12 cellular contexts compared by ENCODE assay signal in the genomic region with DNA sequence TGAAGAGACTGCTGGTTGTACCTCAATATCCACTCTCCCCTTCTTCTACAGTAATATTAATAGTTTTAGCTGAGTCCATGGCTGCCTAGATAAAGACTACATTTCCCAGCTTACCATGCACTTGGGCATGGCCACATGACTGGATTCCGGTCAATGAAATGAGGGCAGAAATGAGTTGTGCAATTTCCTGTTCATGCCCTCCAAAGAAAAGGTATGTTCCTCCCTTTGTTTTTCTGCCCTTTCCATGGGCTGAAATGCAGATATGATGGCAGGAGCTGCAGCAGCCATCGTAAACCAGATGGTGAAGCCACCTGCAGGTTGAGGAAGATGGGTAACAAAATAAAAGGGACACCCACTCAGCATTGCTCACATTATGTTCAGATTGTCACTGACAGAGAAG. TPM values are rescaled to one million over a fixed set of nuclear protein-coding genes. Genes with fewer than 3 reads are reported as not detected.
DNase-seq lines count a peak whose midpoint lies in the region; ATAC-seq, FAIRE-seq and TF ChIP-seq lines count a peak whose summit lies in the region.
"Had no signal": no experiment of that assay in that cellular context is flagged by ENCODE, and none has a peak within 500 bp of the region (broad histone marks: within the 10 kb centered on the region; RNA-seq: fewer than 3 reads in every experiment).

No MANE protein-coding gene starts in this region.

- H3K36me3 ChIP-seq in PC-9 (ENCODE audit: low read depth) (no peaks in the 10 kb centered on the region), endothelial cell of umbilical vein (ENCODE audit: control insufficient read depth in 2 of 2, extremely low read depth in 1 of 2, insufficient read depth in 2 of 2, low read length in 2 of 2) (no peaks in the 10 kb centered on the region)
- H3K36me3 ChIP-seq in effector memory CD4-positive, alpha-beta T cell (ENCODE audit: control insufficient read depth, insufficient read depth, low read length): no peaks in the 10 kb centered on the region
- H3K36me3 ChIP-seq: BLaER1, lower lobe of right lung had no signal

- TF ChIP-seq CTCF in PC-9 (conservative IDR thresholded peaks at IDR 0.05): no peak
- TF ChIP-seq CTCF in endothelial cell of umbilical vein (IDR thresholded peaks at IDR 0.05; ENCODE audit: extremely low read depth in 1 of 2, insufficient read depth in 1 of 2, low read depth in 1 of 2, low read length in 2 of 2): no peak

- intact Hi-C loops in PC-9 (cut with micrococcal nuclease; ENCODE audit: unreplicated experiment) (no loop called here), endothelial cell of umbilical vein (cut with micrococcal nuclease) (no loop called here)

- peaks cover 2% of the 10 kb centered on the region for H3K36me3 Mint-ChIP-seq in activated naive CD8-positive, alpha-beta T cell treated with anti-CD3 and anti-CD28 coated beads, Interleukin-2, amount 10 ng/mL, durations not matched to agents 7 days and 5 days
- H3K36me3 Mint-ChIP-seq in activated naive CD8-positive, alpha-beta T cell treated with anti-CD3 and anti-CD28 coated beads, Interleukin-2, amount 50 U/mL, for 24 hours (ENCODE audit: low read depth): no peaks in the 10 kb centered on the region
- H3K36me3 Mint-ChIP-seq: type B pancreatic cell had no signal

- peaks cover 3% of the 10 kb centered on the region for H3K27me3 Mint-ChIP-seq in activated naive CD8-positive, alpha-beta T cell treated with anti-CD3 and anti-CD28 coated beads, Interleukin-2, amount 10 ng/mL, durations not matched to agents 7 days and 5 days
- peaks cover 4% of the 10 kb centered on the region for H3K27me3 Mint-ChIP-seq in activated naive CD8-positive, alpha-beta T cell treated with anti-CD3 and anti-CD28 coated beads, Interleukin-2, amount 50 U/mL, for 24 hours

- H3K27me3 ChIP-seq in PC-9 (ENCODE audit: insufficient read depth, low read depth): no peaks in the 10 kb centered on the region
- H3K27me3 ChIP-seq in endothelial cell of umbilical vein (ENCODE audit: control insufficient read depth in 2 of 2, insufficient read depth in 2 of 2, low read length in 2 of 2): peaks cover 0 to 2% of the 10 kb centered on the region in 2 experiments
- H3K27me3 ChIP-seq in effector memory CD4-positive, alpha-beta T cell (replicated peaks; ENCODE audit: control insufficient read depth, insufficient read depth, low read length, poor library complexity, severe bottlenecking): no peaks in the 10 kb centered on the region
- H3K27me3 ChIP-seq: BLaER1 had no signal

- H3K4me1 ChIP-seq in PC-9 (replicated peaks; ENCODE audit: insufficient read depth) (peaks cover 24% of the 10 kb centered on the region), endothelial cell of umbilical vein (ENCODE audit: control insufficient read depth, extremely low read depth, insufficient read depth, low read length) (peaks cover 3% of the 10 kb centered on the region)
- no peaks in the 10 kb centered on the region for H3K4me1 ChIP-seq in effector memory CD4-positive, alpha-beta T cell (ENCODE audit: control insufficient read depth, insufficient read depth, low read length, poor library complexity, severe bottlenecking)
- H3K4me1 ChIP-seq: BLaER1, lower lobe of right lung had no signal

- H3K9me3 ChIP-seq in PC-9 (ENCODE audit: insufficient read depth, low read depth): peaks cover 3% of the 10 kb centered on the region; the same call in 1 of the 2 replicates
- H3K9me3 ChIP-seq in endothelial cell of umbilical vein (replicated peaks; ENCODE audit: control insufficient read depth, insufficient read depth, low read length): no peaks in the 10 kb centered on the region
- no peaks in the 10 kb centered on the region for H3K9me3 ChIP-seq in effector memory CD4-positive, alpha-beta T cell (ENCODE audit: control insufficient read depth, low read length)
- H3K9me3 ChIP-seq: lower lobe of right lung had no signal

- DNase-seq in activated naive CD8-positive, alpha-beta T cell treated with anti-CD3 and anti-CD28 coated beads, Interleukin-2, amount 10 ng/mL, durations not matched to agents 7 days and 5 days: no peak
- no peak for DNase-seq in activated naive CD8-positive, alpha-beta T cell treated with anti-CD3 and anti-CD28 coated beads, Interleukin-2, amount 50 U/mL, for 24 hours
- peak in 1 of 2 experiments; percentile 76 for DNase-seq in PC-9
- no peak for DNase-seq in endothelial cell of umbilical vein (ENCODE audit: low read depth, low spot score)
- peak; percentile 70 for DNase-seq in urothelium cell line (ENCODE audit: low spot score)
- DNase-seq in NCI-H345 treated with DMSO at 0.1 percent for 48 hours (lab: John Stamatoyannopoulos, UW; ENCODE audit: unreplicated experiment): no peak
- DNase-seq in AG20443 (ENCODE audit: low spot score): no peak
- no peak for DNase-seq in effector memory CD4-positive, alpha-beta T cell
- DNase-seq: lower lobe of right lung, NCI-H526 treated with DMSO at 0.1 percent for 48 hours had no signal

- peaks cover 2% of the 10 kb centered on the region for H3K9me3 Mint-ChIP-seq in activated naive CD8-positive, alpha-beta T cell treated with anti-CD3 and anti-CD28 coated beads, Interleukin-2, amount 10 ng/mL, durations not matched to agents 7 days and 5 days
- H3K9me3 Mint-ChIP-seq in activated naive CD8-positive, alpha-beta T cell treated with anti-CD3 and anti-CD28 coated beads, Interleukin-2, amount 50 U/mL, for 24 hours: peaks cover 4% of the 10 kb centered on the region

- no TSS peak for BruUV-seq in PC-9 (replicated peaks; lab: Mats Ljungman, UMichigan)
- BruUV-seq in endothelial cell of umbilical vein (replicated peaks; lab: Mats Ljungman, UMichigan): no TSS peak

- CTCF ChIA-PET in PC-9 (lab: Charles Lee): no interaction called here
- CTCF ChIA-PET in endothelial cell of umbilical vein (lab: Charles Lee): interaction anchor here (0.6 to 1.0 kb wide), 2 partner anchors 8 to 14 kb away, joined by 3 read pairs; no protein-coding TSS in a partner anchor

- ATAC-seq in activated naive CD8-positive, alpha-beta T cell treated with anti-CD3 and anti-CD28 coated beads, Interleukin-2, amount 10 ng/mL, durations not matched to agents 7 days and 5 days (ENCODE audit: low read depth): peak; percentile 36
- no peak for ATAC-seq in activated naive CD8-positive, alpha-beta T cell treated with anti-CD3 and anti-CD28 coated beads, Interleukin-2, amount 50 U/mL, for 24 hours
- ATAC-seq: lower lobe of right lung had no signal

- peaks cover 8% of the 10 kb centered on the region for H3K4me1 Mint-ChIP-seq in activated naive CD8-positive, alpha-beta T cell treated with anti-CD3 and anti-CD28 coated beads, Interleukin-2, amount 10 ng/mL, durations not matched to agents 7 days and 5 days
- H3K4me1 Mint-ChIP-seq in activated naive CD8-positive, alpha-beta T cell treated with anti-CD3 and anti-CD28 coated beads, Interleukin-2, amount 50 U/mL, for 24 hours: peaks cover 5% of the 10 kb centered on the region

- H4K20me1 ChIP-seq in PC-9 (ENCODE audit: insufficient read depth): no peaks in the 10 kb centered on the region
- H4K20me1 ChIP-seq in endothelial cell of umbilical vein (replicated peaks; ENCODE audit: control insufficient read depth, extremely low read depth, insufficient read depth, low read length): no peaks in the 10 kb centered on the region
- H4K20me1 ChIP-seq: BLaER1 had no signal

- peaks cover 29% of the 10 kb centered on the region for H3F3A ChIP-seq in PC-9 (ENCODE audit: insufficient read depth, low read depth)

- dilution Hi-C loops in endothelial cell of umbilical vein (cut with MboI; ENCODE audit: extremely low pct_ligation_motif_present, low sequenced_read_pairs): no loop called here

- FAIRE-seq in endothelial cell of umbilical vein (lab: Jason Lieb, UNC) (peak; percentile 91), urothelium cell line (lab: Jason Lieb, UNC) (peak; percentile 86)

- H3K4me3 ChIP-seq in PC-9 (no peak overlapping the region), endothelial cell of umbilical vein (replicated peaks in 1 of 3; ENCODE audit: insufficient read depth in 1 of 3, low read depth in 1 of 3, low read length in 3 of 3) (no peak overlapping the region)
- H3K4me3 ChIP-seq in effector memory CD4-positive, alpha-beta T cell (ENCODE audit: insufficient read depth, low read depth, low read length, poor library complexity, severe bottlenecking): no peak overlapping the region
- H3K4me3 ChIP-seq: BLaER1, lower lobe of right lung had no signal

- H3K9me2 ChIP-seq in PC-9 (ENCODE audit: insufficient read depth): no peaks in the 10 kb centered on the region

- H3K27ac ChIP-seq in PC-9 (peak overlapping the region; percentile 77), endothelial cell of umbilical vein (ENCODE audit: insufficient read depth, low read depth, low read length) (no peak overlapping the region)
- no peak overlapping the region for H3K27ac ChIP-seq in effector memory CD4-positive, alpha-beta T cell (ENCODE audit: insufficient read depth, low read length, poor library complexity, severe bottlenecking)
- H3K27ac ChIP-seq: BLaER1, lower lobe of right lung had no signal

- H3K27ac Mint-ChIP-seq in activated naive CD8-positive, alpha-beta T cell treated with anti-CD3 and anti-CD28 coated beads, Interleukin-2, amount 10 ng/mL, durations not matched to agents 7 days and 5 days: no peak overlapping the region
- H3K27ac Mint-ChIP-seq in activated naive CD8-positive, alpha-beta T cell treated with anti-CD3 and anti-CD28 coated beads, Interleukin-2, amount 50 U/mL, for 24 hours: no peak overlapping the region
- H3K27ac Mint-ChIP-seq: type B pancreatic cell had no signal

- H2AFZ ChIP-seq in PC-9: no peak overlapping the region
- H2AFZ ChIP-seq in endothelial cell of umbilical vein (ENCODE audit: low read depth, low read length): peak overlapping the region; percentile 38

- peak overlapping the region; percentile 54; the same call in 1 of the 2 replicates for H3K4me2 ChIP-seq in PC-9
- no peak overlapping the region for H3K4me2 ChIP-seq in endothelial cell of umbilical vein (ENCODE audit: insufficient read depth, low read length)
- H3K4me2 ChIP-seq: BLaER1 had no signal

- no peak overlapping the region for H3K4me3 Mint-ChIP-seq in activated naive CD8-positive, alpha-beta T cell treated with anti-CD3 and anti-CD28 coated beads, Interleukin-2, amount 10 ng/mL, durations not matched to agents 7 days and 5 days
- H3K4me3 Mint-ChIP-seq in activated naive CD8-positive, alpha-beta T cell treated with anti-CD3 and anti-CD28 coated beads, Interleukin-2, amount 50 U/mL, for 24 hours: no peak overlapping the region
- H3K4me3 Mint-ChIP-seq: type B pancreatic cell had no signal

- POLR2A ChIA-PET in activated naive CD8-positive, alpha-beta T cell treated with anti-CD3 and anti-CD28 coated beads, Interleukin-2, amount 10 ng/mL, durations not matched to agents 7 days and 5 days (lab: Charles Lee): no interaction called here
- POLR2A ChIA-PET in PC-9 (lab: Charles Lee; ENCODE audit: unreplicated experiment): interaction anchor here (0.5 kb wide), 1 partner anchor 116 kb away, joined by 4 read pairs; no protein-coding TSS in a partner anchor
- POLR2A ChIA-PET in endothelial cell of umbilical vein (lab: Charles Lee): no interaction called here

- no peaks in the 10 kb centered on the region for H3K79me2 ChIP-seq in PC-9 (ENCODE audit: low read depth)
- no peaks in the 10 kb centered on the region for H3K79me2 ChIP-seq in endothelial cell of umbilical vein (ENCODE audit: control insufficient read depth, insufficient read depth, low read length)

- TF ChIP-seq POLR2A in endothelial cell of umbilical vein (IDR thresholded peaks at IDR 0.05; ENCODE audit: low read depth, low read length): no peak

- no peak overlapping the region for H3K9ac ChIP-seq in endothelial cell of umbilical vein (replicated peaks; ENCODE audit: extremely low read depth, insufficient read depth, low read length)
- H3K9ac ChIP-seq: BLaER1 had no signal

- no peaks in the 10 kb centered on the region for H3K9me1 ChIP-seq in endothelial cell of umbilical vein (replicated peaks; ENCODE audit: control insufficient read depth, extremely low read depth, insufficient read depth, low read length)

RNA-seq across cellular contexts. Expression of gene ELFN2, which starts 15.3 kb away (rescaled TPM):
- under 1 TPM; 0.26 to 0.47 TPM for total RNA-seq in activated naive CD8-positive, alpha-beta T cell treated with anti-CD3 and anti-CD28 coated beads, Interleukin-2, amount 10 ng/mL, durations not matched to agents 7 days and 5 days
- total RNA-seq in PC-9 (2021): 30.8 and 36.6 TPM in 2 replicates
- 1.3 and 1.4 TPM in 2 replicates for total RNA-seq in endothelial cell of umbilical vein
- 0.33 and 0.41 TPM in 2 replicates for polyA plus RNA-seq in endothelial cell of umbilical vein
- 0.23 and 0.34 TPM in 2 replicates for polyA plus RNA-seq in endothelial cell of umbilical vein (2011; cell fraction: cytosol; rRNA removed)
- 0.72 and 0.76 TPM in 2 replicates for polyA plus RNA-seq in endothelial cell of umbilical vein (2011; cell fraction: nucleus; rRNA removed)
- 4.9 and 5.1 TPM in 2 replicates for polyA plus RNA-seq in endothelial cell of umbilical vein (2012)
- polyA minus RNA-seq in endothelial cell of umbilical vein: 0.24 and 0.34 TPM in 2 replicates
- 0.20 TPM for polyA minus RNA-seq in endothelial cell of umbilical vein (2011; cell fraction: cytosol; rRNA and poly(A)+ RNA removed)
- 0.29 and 0.43 TPM in 2 replicates for polyA minus RNA-seq in endothelial cell of umbilical vein (2011; cell fraction: nucleus; rRNA and poly(A)+ RNA removed)

RNA-seq across cellular contexts. Expression of gene MFNG, which starts 43.6 kb away (rescaled TPM):
- 100 to 1,000 TPM; 207 to 211 TPM for total RNA-seq in activated naive CD8-positive, alpha-beta T cell treated with anti-CD3 and anti-CD28 coated beads, Interleukin-2, amount 10 ng/mL, durations not matched to agents 7 days and 5 days
- 26.0 and 28.1 TPM in 2 replicates for total RNA-seq in PC-9 (2021)
- total RNA-seq in endothelial cell of umbilical vein: 188 and 197 TPM in 2 replicates
- polyA plus RNA-seq in endothelial cell of umbilical vein: 257 and 379 TPM in 2 replicates
- polyA plus RNA-seq in endothelial cell of umbilical vein (2011; cell fraction: cytosol; rRNA removed): 194 and 222 TPM in 2 replicates
- 127 and 141 TPM in 2 replicates for polyA plus RNA-seq in endothelial cell of umbilical vein (2011; cell fraction: nucleus; rRNA removed)
- 125 and 143 TPM in 2 replicates for polyA plus RNA-seq in endothelial cell of umbilical vein (2012)
- 112 and 155 TPM in 2 replicates for polyA minus RNA-seq in endothelial cell of umbilical vein
- polyA minus RNA-seq in endothelial cell of umbilical vein (2011; cell fraction: cytosol; rRNA and poly(A)+ RNA removed): not detected
- 35.3 and 50.5 TPM in 2 replicates for polyA minus RNA-seq in endothelial cell of umbilical vein (2011; cell fraction: nucleus; rRNA and poly(A)+ RNA removed)

Comparison
In these comparisons a context has a peak if more than half of its experiments do, and no peak if none do; other contexts are left out.
1. RNA of gene ELFN2, which starts 15.3 kb away (total RNA-seq): 30.8 to 36.6 TPM in PC-9; 1.3 to 1.4 TPM in endothelial cell of umbilical vein and 0.26 to 0.47 TPM in activated naive CD8-positive, alpha-beta T cell treated with anti-CD3 and anti-CD28 coated beads, Interleukin-2, amount 10 ng/mL, durations not matched to agents 7 days and 5 days; every median in the first group is over 10 times any median in the second.